In the genomic region with DNA sequence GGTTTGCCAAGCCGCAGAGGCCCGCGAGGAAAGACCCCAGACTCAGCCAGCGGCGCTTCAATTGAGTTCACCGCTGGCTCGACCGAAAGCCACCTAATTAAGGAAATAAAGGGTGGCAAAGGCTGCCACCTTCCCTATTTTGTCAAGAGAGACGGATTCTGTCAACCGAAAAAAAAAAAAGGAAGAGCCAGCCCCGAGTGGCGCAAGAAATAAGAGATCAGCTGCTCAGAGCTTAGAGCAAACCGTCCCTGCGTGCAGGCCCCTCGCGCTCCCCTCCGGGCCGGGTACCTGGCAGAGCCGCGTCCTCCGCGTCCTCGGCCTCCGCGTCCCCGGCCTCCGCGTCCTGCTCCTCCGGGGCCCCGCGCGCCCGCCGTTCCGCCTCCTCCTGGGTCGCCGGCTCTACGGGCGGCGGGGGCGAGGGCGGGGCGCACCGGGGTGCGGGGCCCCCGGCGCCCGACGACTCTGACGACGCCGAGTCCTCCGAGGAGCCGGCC, we compare ENCODE assay signal across 8 cellular contexts. TPM values are rescaled to one million over a fixed set of nuclear protein-coding genes. Genes with fewer than 3 reads are reported as not detected.
DNase-seq lines count a peak whose midpoint lies in the region; ATAC-seq and TF ChIP-seq lines count a peak whose summit lies in the region.

No MANE protein-coding gene starts in this region.

- TF ChIP-seq POLR2A in esophagus squamous epithelium (IDR thresholded peaks at IDR 0.05): no peak

- TF ChIP-seq CTCF in SU-DHL-6 (IDR thresholded peaks at IDR 0.05; ENCODE audit: insufficient read depth, low read length, poor library complexity, severe bottlenecking) (no peak), esophagus squamous epithelium (IDR thresholded peaks at IDR 0.05) (no peak), nephron progenitor cell (IDR thresholded peaks at IDR 0.05) (no peak)

- ATAC-seq in GM21528 (IDR thresholded peaks at IDR 0.05; ENCODE audit: low FRiP score, unreplicated experiment): peak; percentile 35

- peak overlapping the region; percentile 80 for H3K9ac ChIP-seq in HUES64 (ENCODE audit: low read depth, low read length)
- H3K9ac ChIP-seq in SU-DHL-6 (ENCODE audit: low read length): peak overlapping the region; percentile 70

- peak overlapping the region; percentile 98 for H3K4me3 Mint-ChIP-seq in nephron progenitor cell

- H3K4me3 ChIP-seq in HUES64 (ENCODE audit: low read length) (peak overlapping the region; percentile 69), SU-DHL-6 (ENCODE audit: insufficient read depth, low read length, poor library complexity, severe bottlenecking) (peak overlapping the region; percentile 68), esophagus squamous epithelium (peak overlapping the region; percentile 69 to 90 (median 81))

- peak overlapping the region; percentile 68 for H3K4me2 ChIP-seq in SU-DHL-6 (ENCODE audit: low read depth, low read length, poor library complexity, severe bottlenecking)

- WGBS in HUES64: under 1% methylated on average over 54 of the region's 54 CpGs
- WGBS in esophagus squamous epithelium, 2 donors: 0 to 2% methylated on average over 6 to 16 of the region's 54 CpGs

- intact Hi-C loops in esophagus squamous epithelium (cut with DNase I): loop anchor here (5.0 kb wide), 1 partner anchor 75 kb away; no protein-coding TSS in a partner anchor

- H3K27me3 ChIP-seq in HUES64 (ENCODE audit: insufficient read depth, low read length) (peaks cover 23% of the 10 kb centered on the region), SU-DHL-6 (ENCODE audit: low read length) (no peaks in the 10 kb centered on the region), esophagus squamous epithelium (peaks cover 0 to 27% (median 0%) of the 10 kb centered on the region in 4 donors)

- H3K36me3 ChIP-seq in HUES64 (ENCODE audit: insufficient read depth, low read length) (no peaks in the 10 kb centered on the region), SU-DHL-6 (ENCODE audit: low read length) (no peaks in the 10 kb centered on the region), esophagus squamous epithelium (no peaks in the 10 kb centered on the region)

- H3K27ac ChIP-seq in HUES64 (ENCODE audit: low read depth, low read length) (peak overlapping the region; percentile 74; the same call in 1 of the 2 replicates), SU-DHL-6 (ENCODE audit: low read depth, low read length) (peak overlapping the region; percentile 35), esophagus squamous epithelium (peak overlapping the region; percentile 87 to 98 (median 90))

- peaks cover 5% of the 10 kb centered on the region; the same call in 1 of the 2 replicates for H3F3A ChIP-seq in SU-DHL-6 (ENCODE audit: insufficient read depth)

- peak overlapping the region; percentile 96 for H3K27ac Mint-ChIP-seq in nephron progenitor cell

- in situ Hi-C loops in G401 (cut with HindIII; ENCODE audit: low sequenced_read_pairs): no loop called here

- H2AFZ ChIP-seq in SU-DHL-6 (ENCODE audit: low read depth, low read length, severe bottlenecking): peak overlapping the region; percentile 95

- H3K9me3 ChIP-seq in HUES64 (ENCODE audit: insufficient read depth, low read depth, low read length) (no peaks in the 10 kb centered on the region), SU-DHL-6 (ENCODE audit: insufficient read depth, low read length) (no peaks in the 10 kb centered on the region), esophagus squamous epithelium (no peaks in the 10 kb centered on the region)

- H3K36me3 Mint-ChIP-seq in nephron progenitor cell (ENCODE audit: low read depth): peaks cover 15% of the 10 kb centered on the region

- peaks cover 50% of the 10 kb centered on the region for H3K4me1 Mint-ChIP-seq in nephron progenitor cell

- H3K27me3 Mint-ChIP-seq in nephron progenitor cell (ENCODE audit: low read depth, poor library complexity): peaks cover 38% of the 10 kb centered on the region

- peaks cover 4% of the 10 kb centered on the region for H3K9me3 Mint-ChIP-seq in nephron progenitor cell

- H3K9me2 ChIP-seq in SU-DHL-6 (replicated peaks; ENCODE audit: insufficient read depth, low read length): no peaks in the 10 kb centered on the region

- DNase-seq in G401 (ENCODE audit: low spot score) (peak; percentile 37), esophagus squamous epithelium (lab: John Stamatoyannopoulos, UW) (no peak), nephron progenitor cell (no peak), putamen (ENCODE audit: low spot score) (no peak), epidermal melanocyte (ENCODE audit: insufficient read length, low spot score) (no peak)

- 0 out of 2 replicates have a peak, but pooled peaks cover 3% of the 10 kb centered on the region for H4K20me1 ChIP-seq in SU-DHL-6 (ENCODE audit: low read depth, low read length)

- H3K4me1 ChIP-seq in HUES64 (ENCODE audit: insufficient read depth, low read length): peaks cover 7% of the 10 kb centered on the region; the same call in 1 of the 2 replicates
- peaks cover 7 to 29% (median 9%) of the 10 kb centered on the region in 3 donors for H3K4me1 ChIP-seq in esophagus squamous epithelium

- no peaks in the 10 kb centered on the region; the same call in 1 of the 2 replicates for H3K79me2 ChIP-seq in SU-DHL-6 (ENCODE audit: insufficient read depth, low read length)

RNA-seq across cellular contexts. Expression of a gene that starts 1.0 kb away (rescaled TPM):
- total RNA-seq in G401 (2014; rRNA removed; shearing (Covaris generic)): 5.1 and 7.9 TPM in 2 replicates
- 4.9 TPM for polyA plus RNA-seq in HUES64 (2013, experiment 1 of 2)
- 5.8 TPM for polyA plus RNA-seq in HUES64 (2013, experiment 2 of 2)
- 1 to 10 TPM; 1.6 to 5.3 (median 4.5) TPM for total RNA-seq in esophagus squamous epithelium

Comparison
In these comparisons a context has a peak if more than half of its experiments do, and no peak if none do; other contexts are left out.
1. H3K27ac ChIP-seq: peak in every context shown above with its lines; median percentile 90 in esophagus squamous epithelium; 74 in HUES64; 35 in SU-DHL-6.